Comparison of ENCODE assay signal across 8 cellular contexts in the genomic region with DNA sequence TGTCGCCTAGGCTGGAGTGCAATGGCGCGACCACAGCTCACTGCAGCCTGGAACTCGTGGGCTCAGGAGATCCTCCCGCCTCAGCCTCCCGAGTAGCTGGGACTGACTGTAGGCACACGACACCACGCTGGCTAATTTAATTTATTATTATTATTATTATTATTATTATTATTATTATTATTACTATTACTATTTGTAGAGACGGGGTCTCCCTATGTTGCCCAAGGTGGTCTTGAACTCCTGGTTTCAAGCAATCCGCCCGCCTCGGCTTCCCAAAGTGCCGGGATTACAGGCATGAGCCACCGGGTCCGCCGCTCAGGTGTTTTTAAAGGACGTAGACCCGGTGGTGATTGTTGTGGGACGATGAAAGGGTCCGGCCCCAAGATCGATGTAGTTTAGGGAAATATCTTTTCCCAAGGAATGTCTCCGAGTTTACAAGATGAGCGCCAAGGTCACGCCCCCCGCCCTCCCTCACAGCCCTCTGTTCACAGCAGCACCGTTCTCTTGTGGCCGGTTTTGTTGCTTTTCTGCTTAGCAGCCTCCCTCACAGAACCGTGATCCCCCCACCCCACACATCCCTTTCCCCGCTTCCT. TPM values are rescaled to one million over a fixed set of nuclear protein-coding genes. Genes with fewer than 3 reads are reported as not detected.
DNase-seq lines count a peak whose midpoint lies in the region; ATAC-seq and TF ChIP-seq lines count a peak whose summit lies in the region.

No MANE protein-coding gene starts in this region.

- POLR2A ChIA-PET in HEK293T (lab: Yijun Ruan, JAX), result interaction anchor here (0.5 to 1.6 kb wide), 5 partner anchors 32 to 119 kb away, joined by 3 to 8 read pairs (median 3); a partner anchor contains a TSS

- DNase-seq in activated naive CD8-positive, alpha-beta T cell treated with anti-CD3 and anti-CD28 coated beads, Interleukin-2, amount 50 U/mL, for 24 hours, result no peak
- DNase-seq in immature natural killer cell, result no peak
- no peak for DNase-seq in stimulated activated naive CD8-positive, alpha-beta T cell treated with anti-CD3 and anti-CD28 coated beads, Interleukin-15, amount 100 ng/mL, for 72 hours
- no peak for DNase-seq in HCEC 1CT
- no peak for DNase-seq in HEK293T (ENCODE audit: extremely low spot score)
- no peak for DNase-seq in DMS79 treated with DMSO at 0.1 percent for 48 hours (lab: John Stamatoyannopoulos, UW)
- no peak for DNase-seq in NK-92 treated with Interleukin-12 subunit alpha and Interleukin-12 subunit beta, amount 100 ng/mL, for 24 hours (lab: John Stamatoyannopoulos, UW)

- H3K36me3 Mint-ChIP-seq in activated naive CD8-positive, alpha-beta T cell treated with anti-CD3 and anti-CD28 coated beads, Interleukin-2, amount 50 U/mL, for 24 hours (ENCODE audit: low read depth), result no peaks in the 10 kb centered on the region
- no peaks in the 10 kb centered on the region for H3K36me3 Mint-ChIP-seq in immature natural killer cell

- peaks cover 18% of the 10 kb centered on the region for H3K4me1 Mint-ChIP-seq in activated naive CD8-positive, alpha-beta T cell treated with anti-CD3 and anti-CD28 coated beads, Interleukin-2, amount 50 U/mL, for 24 hours
- peaks cover 15 to 32% of the 10 kb centered on the region in 2 donors for H3K4me1 Mint-ChIP-seq in immature natural killer cell
- H3K4me1 Mint-ChIP-seq in stimulated activated naive CD8-positive, alpha-beta T cell treated with anti-CD3 and anti-CD28 coated beads, Interleukin-15, amount 100 ng/mL, for 72 hours, result peaks cover 35% of the 10 kb centered on the region

- no peaks in the 10 kb centered on the region for H3K27me3 Mint-ChIP-seq in activated naive CD8-positive, alpha-beta T cell treated with anti-CD3 and anti-CD28 coated beads, Interleukin-2, amount 50 U/mL, for 24 hours
- peaks cover 7 to 9% (median 7%) of the 10 kb centered on the region in 3 donors for H3K27me3 Mint-ChIP-seq in immature natural killer cell (ENCODE audit: low read depth in 3 of 3)
- H3K27me3 Mint-ChIP-seq in stimulated activated naive CD8-positive, alpha-beta T cell treated with anti-CD3 and anti-CD28 coated beads, Interleukin-15, amount 100 ng/mL, for 72 hours, result no peaks in the 10 kb centered on the region

- CTCF ChIA-PET in HEK293T (lab: Yijun Ruan, JAX), result no interaction called here

- peak; percentile 5 for ATAC-seq in HG03135 (IDR thresholded peaks at IDR 0.05; ENCODE audit: unreplicated experiment)
- no peak for ATAC-seq in activated naive CD8-positive, alpha-beta T cell treated with anti-CD3 and anti-CD28 coated beads, Interleukin-2, amount 50 U/mL, for 24 hours
- ATAC-seq in stimulated activated naive CD8-positive, alpha-beta T cell treated with anti-CD3 and anti-CD28 coated beads, Interleukin-15, amount 100 ng/mL, for 72 hours, result peak; percentile 16

- H3K27ac Mint-ChIP-seq in activated naive CD8-positive, alpha-beta T cell treated with anti-CD3 and anti-CD28 coated beads, Interleukin-2, amount 50 U/mL, for 24 hours, result peak overlapping the region; percentile 87
- peak overlapping the region; percentile 81 to 96 (median 88) for H3K27ac Mint-ChIP-seq in immature natural killer cell
- H3K27ac Mint-ChIP-seq in stimulated activated naive CD8-positive, alpha-beta T cell treated with anti-CD3 and anti-CD28 coated beads, Interleukin-15, amount 100 ng/mL, for 72 hours, result peak overlapping the region; percentile 96 to 100

- H3K4me3 Mint-ChIP-seq in activated naive CD8-positive, alpha-beta T cell treated with anti-CD3 and anti-CD28 coated beads, Interleukin-2, amount 50 U/mL, for 24 hours, result peak overlapping the region; percentile 81
- H3K4me3 Mint-ChIP-seq in immature natural killer cell, result peak overlapping the region; percentile 91 to 93 (median 91)
- H3K4me3 Mint-ChIP-seq in stimulated activated naive CD8-positive, alpha-beta T cell treated with anti-CD3 and anti-CD28 coated beads, Interleukin-15, amount 100 ng/mL, for 72 hours, result peak overlapping the region; percentile 93 to 97

- H3K9me3 Mint-ChIP-seq in activated naive CD8-positive, alpha-beta T cell treated with anti-CD3 and anti-CD28 coated beads, Interleukin-2, amount 50 U/mL, for 24 hours, result no peaks in the 10 kb centered on the region
- no peaks in the 10 kb centered on the region for H3K9me3 Mint-ChIP-seq in immature natural killer cell
- H3K9me3 Mint-ChIP-seq in stimulated activated naive CD8-positive, alpha-beta T cell treated with anti-CD3 and anti-CD28 coated beads, Interleukin-15, amount 100 ng/mL, for 72 hours, result no peaks in the 10 kb centered on the region

TF ChIP-seq in HEK293T, 16 proteins besides CTCF, POLR2A, EP300 and RAD21:
- TF ChIP-seq FOXK2 (IDR thresholded peaks at IDR 0.05), result no peak
- no peak for TF ChIP-seq L3MBTL2 (conservative IDR thresholded peaks at IDR 0.05)
- TF ChIP-seq NFRKB (IDR thresholded peaks at IDR 0.05), result no peak
- no peak for TF ChIP-seq FOXA1 (IDR thresholded peaks at IDR 0.05)

RNA-seq across cellular contexts. Expression of a gene that starts 0.7 kb away (rescaled TPM):
- polyA plus RNA-seq in immature natural killer cell, result 10 to 100 TPM; 10.4 to 17.1 (median 16.6) TPM

RNA-seq across cellular contexts. Expression of a gene that starts 31.6 kb away (rescaled TPM):
- polyA plus RNA-seq in immature natural killer cell, result 1 to 10 TPM in 1 of 3 donors, under 1 TPM in 1, not detected in 1; 0.37 to 1.7 TPM
